1 cellular context compared by ENCODE assay signal in genomic region chr15:51076898-51077564, GRCh38.
TF ChIP-seq lines count a peak whose summit lies in the region.

No MANE protein-coding gene starts in this region.

TF ChIP-seq in GM12878, 131 proteins besides CTCF, POLR2A, EP300 and RAD21 (continued from another document and continues in another):
- peak; percentile 22; the same call in 1 of the 2 replicates for TF ChIP-seq RELB (IDR thresholded peaks at IDR 0.05; ENCODE audit: low read depth)
- TF ChIP-seq KLF5 (IDR thresholded peaks at IDR 0.05; ENCODE audit: partially characterized antibody) = no peak
- no peak for TF ChIP-seq CEBPZ (IDR thresholded peaks at IDR 0.05; ENCODE audit: low read depth, low read length)
- TF ChIP-seq LARP7 (IDR thresholded peaks at IDR 0.05) = no peak
- TF ChIP-seq ETV6 (conservative IDR thresholded peaks at IDR 0.05 in 1 of 2, IDR thresholded peaks at IDR 0.05 in 1 of 2; ENCODE audit: borderline replicate concordance in 1 of 2, low read depth in 1 of 2) = no peak; a peak in 1 of 4 replicates
- no peak for TF ChIP-seq SIN3A (IDR thresholded peaks at IDR 0.05; ENCODE audit: low read depth, low read length)
- peak; percentile 79 for TF ChIP-seq IRF5 (IDR thresholded peaks at IDR 0.05; ENCODE audit: borderline replicate concordance)
- TF ChIP-seq SMAD5 (IDR thresholded peaks at IDR 0.05; ENCODE audit: low read depth) = no peak
- TF ChIP-seq SUZ12 (IDR thresholded peaks at IDR 0.05; ENCODE audit: unreplicated experiment) = no peak
- no peak for TF ChIP-seq BMI1 (IDR thresholded peaks at IDR 0.05; ENCODE audit: borderline replicate concordance)
- TF ChIP-seq ATF2 (IDR thresholded peaks at IDR 0.05; ENCODE audit: low read length) = no peak
- TF ChIP-seq JUND (IDR thresholded peaks at IDR 0.05; ENCODE audit: low read depth, low read length) = no peak
- no peak for TF ChIP-seq E2F4 (IDR thresholded peaks at IDR 0.05; ENCODE audit: low read depth, low read length)
- no peak for TF ChIP-seq WRNIP1 (IDR thresholded peaks at IDR 0.05; ENCODE audit: borderline replicate concordance, low read depth, low read length)
- peak; percentile 62; the same call in 1 of the 2 replicates for TF ChIP-seq NBN (IDR thresholded peaks at IDR 0.05)
- TF ChIP-seq CHD1 (IDR thresholded peaks at IDR 0.05; ENCODE audit: low read depth, low read length) = no peak
- TF ChIP-seq STAT1 (conservative IDR thresholded peaks at IDR 0.05) = no peak
- TF ChIP-seq MTA2 (IDR thresholded peaks at IDR 0.05; ENCODE audit: low read depth) = peak; percentile 68; the same call in 1 of the 2 replicates
- 0 out of 2 replicates have a peak, but pooled peaks have one; percentile 0 for TF ChIP-seq YY1 (IDR thresholded peaks at IDR 0.05; ENCODE audit: low read depth, low read length)
- TF ChIP-seq ZBTB4 (CRISPR knock-in tag; IDR thresholded peaks at IDR 0.05) = no peak
- TF ChIP-seq ESRRA (IDR thresholded peaks at IDR 0.05; ENCODE audit: low read length) = no peak
- no peak for TF ChIP-seq TCF3 (IDR thresholded peaks at IDR 0.05; ENCODE audit: borderline replicate concordance, insufficient read depth, low read depth, low read length)
- TF ChIP-seq CHD2 (IDR thresholded peaks at IDR 0.05; ENCODE audit: borderline replicate concordance, low read depth, low read length) = 0 out of 2 replicates have a peak, but pooled peaks have one; percentile 50
- no peak for TF ChIP-seq RCOR1 (conservative IDR thresholded peaks at IDR 0.05; ENCODE audit: low read depth, low read length)
- no peak for TF ChIP-seq MEF2A (IDR thresholded peaks at IDR 0.05; ENCODE audit: insufficient read depth, low read depth, low read length)
- no peak for TF ChIP-seq SKIL (IDR thresholded peaks at IDR 0.05; ENCODE audit: low read depth, poor library complexity, severe bottlenecking)
- TF ChIP-seq ASH2L (IDR thresholded peaks at IDR 0.05; ENCODE audit: borderline replicate concordance, low read depth) = no peak
- no peak for TF ChIP-seq RAD51 (IDR thresholded peaks at IDR 0.05)
- TF ChIP-seq PAX5 (IDR thresholded peaks at IDR 0.05; ENCODE audit: borderline replicate concordance, low read depth, low read length) = peak; percentile 76; the same call in 1 of the 2 replicates
- TF ChIP-seq ZNF592 (IDR thresholded peaks at IDR 0.05) = no peak
- peak; percentile 96 for TF ChIP-seq RUNX3 (IDR thresholded peaks at IDR 0.05; ENCODE audit: low read length)
- TF ChIP-seq ZBTB33 (IDR thresholded peaks at IDR 0.05) = no peak
- TF ChIP-seq SRF (IDR thresholded peaks at IDR 0.05; ENCODE audit: low read depth in 2 of 2, low read length in 2 of 2) = no peak
- no peak for TF ChIP-seq RB1 (IDR thresholded peaks at IDR 0.05; ENCODE audit: borderline replicate concordance)
- TF ChIP-seq PAX8 (IDR thresholded peaks at IDR 0.05) = no peak
